ENCODE assay signal across 10 cellular contexts in the genomic region with DNA sequence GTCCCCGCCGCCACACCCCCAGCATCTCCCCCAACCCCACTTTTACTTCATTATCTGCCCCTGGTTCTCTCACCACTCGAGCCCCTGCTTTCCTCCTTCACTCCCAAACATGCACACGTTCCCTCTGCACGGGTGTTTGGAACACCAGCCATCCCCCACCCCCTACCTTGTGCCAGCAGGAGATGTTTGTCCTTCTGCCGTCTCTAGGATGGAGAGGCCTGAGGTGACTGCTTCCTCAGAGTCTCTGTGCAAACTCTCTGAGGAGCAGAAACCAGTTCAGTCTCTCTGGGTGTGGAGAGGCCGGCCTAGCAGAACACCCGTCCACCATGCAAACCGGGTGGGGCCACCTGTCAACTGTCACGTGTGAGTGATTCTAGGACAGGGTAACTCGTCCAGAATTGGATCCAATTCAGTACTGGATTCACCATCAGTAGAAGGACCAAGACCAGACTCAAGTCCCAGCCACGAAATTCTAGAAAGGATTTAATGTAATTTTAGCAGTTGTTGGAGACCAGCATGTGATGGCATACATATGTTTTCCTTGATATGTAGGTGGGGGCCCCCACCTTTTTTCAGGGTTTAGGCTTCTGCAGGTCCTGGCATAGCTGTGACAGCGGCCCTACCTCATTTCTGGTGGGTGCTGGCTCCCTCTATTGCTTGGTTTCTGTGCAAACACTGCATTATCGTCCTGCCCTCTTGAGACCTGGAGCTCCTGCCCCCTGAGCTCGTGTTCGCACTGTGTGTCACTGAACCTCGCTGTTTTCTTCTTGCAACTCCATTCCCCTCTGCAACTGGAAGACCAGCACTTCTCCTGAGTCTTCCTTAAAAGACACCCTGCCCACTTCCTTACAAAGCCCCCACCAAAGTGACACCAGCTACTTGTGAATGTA. TPM values are rescaled to one million over a fixed set of nuclear protein-coding genes. Genes with fewer than 3 reads are reported as not detected.
A peak's percentile ranks its signal among the peaks of the same experiment; 100 is the strongest.
DNase-seq lines count a peak whose midpoint lies in the region; ATAC-seq and TF ChIP-seq lines count a peak whose summit lies in the region.
"Had no signal": no experiment of that assay in that cellular context is flagged by ENCODE, and none has a peak within 500 bp of the region (broad histone marks: within the 10 kb centered on the region; RNA-seq: fewer than 3 reads in every experiment).

A gene with protein sequence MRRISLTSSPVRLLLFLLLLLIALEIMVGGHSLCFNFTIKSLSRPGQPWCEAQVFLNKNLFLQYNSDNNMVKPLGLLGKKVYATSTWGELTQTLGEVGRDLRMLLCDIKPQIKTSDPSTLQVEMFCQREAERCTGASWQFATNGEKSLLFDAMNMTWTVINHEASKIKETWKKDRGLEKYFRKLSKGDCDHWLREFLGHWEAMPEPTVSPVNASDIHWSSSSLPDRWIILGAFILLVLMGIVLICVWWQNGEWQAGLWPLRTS (minus strand): TSS at position 259 of the 890 bp plus-strand sequence. CDS start 7,212 bp downstream, outside the sequence.

- TF ChIP-seq CTCF in WERI-Rb-1 (IDR thresholded peaks at IDR 0.05; ENCODE audit: low read depth, low read length) (peak; percentile 20; the same call in 1 of the 2 replicates), right atrium auricular region (IDR thresholded peaks at IDR 0.05) (no peak)

- no peak for ATAC-seq in GM21717 (IDR thresholded peaks at IDR 0.05; ENCODE audit: unreplicated experiment)

- H3K27me3 ChIP-seq in WERI-Rb-1 (ENCODE audit: insufficient read depth, low read depth, severe bottlenecking) (no peaks in the 10 kb centered on the region), right atrium auricular region (no peaks in the 10 kb centered on the region), stomach smooth muscle (ENCODE audit: control insufficient read depth in 1 of 2, insufficient read depth in 2 of 2, low read length in 2 of 2) (no peaks in the 10 kb centered on the region)

- H3K9me3 ChIP-seq in WERI-Rb-1 (ENCODE audit: severe bottlenecking): no peaks in the 10 kb centered on the region
- H3K9me3 ChIP-seq in right atrium auricular region: no peaks in the 10 kb centered on the region
- H3K9me3 ChIP-seq in stomach smooth muscle (ENCODE audit: control insufficient read depth in 2 of 2, low read length in 2 of 2): no peaks in the 10 kb centered on the region

- peaks cover 0 to 42% of the 10 kb centered on the region in 2 donors for H3K4me1 ChIP-seq in right atrium auricular region
- peaks cover 33% of the 10 kb centered on the region for H3K4me1 ChIP-seq in stomach smooth muscle (ENCODE audit: control insufficient read depth, insufficient read depth, low read length)

- H3K27ac ChIP-seq in WERI-Rb-1: no peak within 1 kb of the TSS
- peak within 1 kb of the TSS; percentile 51 to 56 for H3K27ac ChIP-seq in right atrium auricular region
- H3K27ac ChIP-seq in stomach smooth muscle (ENCODE audit: low read length): peak within 1 kb of the TSS; percentile 64

- no peak for DNase-seq in HT1080 (ENCODE audit: low read depth)
- DNase-seq in WERI-Rb-1: no peak
- DNase-seq in right atrium auricular region (ENCODE audit: low spot score): peak; percentile 55
- no peak for DNase-seq in SKM-1 (lab: John Stamatoyannopoulos, UW; ENCODE audit: unreplicated experiment)
- no peak for DNase-seq in islet precursor cell
- no peak for DNase-seq in HuH-7.5 (ENCODE audit: low spot score)
- DNase-seq: NK-92 treated with Interleukin-12 subunit alpha and Interleukin-12 subunit beta, amount 100 ng/mL, for 24 hours had no signal

- H3K36me3 ChIP-seq in WERI-Rb-1 (no peaks in the 10 kb centered on the region), right atrium auricular region (no peaks in the 10 kb centered on the region), stomach smooth muscle (ENCODE audit: control insufficient read depth in 2 of 2, insufficient read depth in 2 of 2, low read length in 2 of 2) (no peaks in the 10 kb centered on the region)

- H3K9ac ChIP-seq in stomach smooth muscle (ENCODE audit: low read length in 2 of 2): peak within 1 kb of the TSS; percentile 51 to 58

- H3K4me3 ChIP-seq in WERI-Rb-1 (ENCODE audit: low read depth, low read length) (no peak within 1 kb of the TSS), right atrium auricular region (peak within 1 kb of the TSS in 1 of 2 donors; percentile 12), stomach smooth muscle (ENCODE audit: low read length in 2 of 2) (peak within 1 kb of the TSS; percentile 60 to 70)

RNA-seq across cellular contexts. Expression of the gene that starts here (rescaled TPM):
- total RNA-seq in HT1080 (2014; rRNA removed; shearing (Covaris generic)): 11.3 and 14.6 TPM in 2 replicates
- 3.6 and 4.1 TPM in 2 replicates for polyA plus RNA-seq in HT1080 (2015; cell fraction: cytosol; rRNA removed)
- polyA plus RNA-seq in HT1080 (2015; cell fraction: nucleus; rRNA removed): 6.4 and 8.5 TPM in 2 replicates
- total RNA-seq in right atrium auricular region: 1 to 10 TPM in 1 of 2 donors, under 1 TPM in 1; 0.52 to 4.3 TPM
- total RNA-seq: activated T-helper 2 cell treated with anti-CD3 and anti-CD28 coated beads, Interferon-gamma antibody, Interleukin-2, Interleukin-4, amounts not matched to agents 10 μg/mL and 5 μg/mL and 100 μg/mL, durations not matched to agents 14 hours and 24 hours and 36 hours had no signal
